9 cellular contexts compared by ENCODE assay signal in the genomic region with DNA sequence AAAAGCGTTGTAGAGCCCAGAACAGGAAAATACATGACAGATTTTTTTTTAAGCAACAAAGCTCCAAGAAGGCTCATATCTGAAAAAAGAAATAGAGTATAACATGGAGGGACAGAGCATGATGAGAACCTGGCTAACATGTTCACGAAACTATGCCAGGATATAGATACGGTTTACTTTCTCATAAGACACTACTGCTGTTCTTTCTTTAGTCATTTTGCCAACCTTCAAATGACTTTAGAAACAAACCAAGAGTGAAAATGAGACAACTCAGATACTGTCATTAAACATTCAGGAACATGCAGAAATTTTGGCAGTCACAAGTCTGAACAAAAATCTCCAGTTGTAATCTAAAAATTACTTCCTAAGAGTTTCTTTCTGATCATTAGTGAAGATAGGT. TPM values are rescaled to one million over a fixed set of nuclear protein-coding genes. Genes with fewer than 3 reads are reported as not detected.
DNase-seq lines count a peak whose midpoint lies in the region; ATAC-seq, FAIRE-seq and TF ChIP-seq lines count a peak whose summit lies in the region.
"Had no signal": no experiment of that assay in that cellular context is flagged by ENCODE, and none has a peak within 500 bp of the region (broad histone marks: within the 10 kb centered on the region; RNA-seq: fewer than 3 reads in every experiment).

No MANE protein-coding gene starts in this region.

- TF ChIP-seq POLR2A in spleen (IDR thresholded peaks at IDR 0.05), result no peak

- CTCF ChIA-PET in activated CD8-positive, alpha-beta T cell treated with anti-CD3 and anti-CD28 coated beads, Interleukin-2, amount 10 ng/mL, durations not matched to agents 7 days and 5 days (lab: Charles Lee), result interaction anchor here (0.9 to 8.1 kb wide), 12 partner anchors 10 to 247 kb away, joined by 3 to 311 read pairs (median 7); partner anchors contain the start of gene MYOM1

- H3K27me3 ChIP-seq in H9 (ENCODE audit: insufficient read depth, low read length) (no peaks in the 10 kb centered on the region), right cardiac atrium (ENCODE audit: control insufficient read depth, insufficient read depth) (no peaks in the 10 kb centered on the region), spleen (replicated peaks in 1 of 7) (no peaks in the 10 kb centered on the region), SJCRH30 (no peaks in the 10 kb centered on the region)

- H2BK12ac ChIP-seq in H9 (ENCODE audit: insufficient read length, low read depth, low read length), result no peak overlapping the region

- H3K23me2 ChIP-seq in H9 (ENCODE audit: insufficient read length, low read depth, low read length, poor library complexity, severe bottlenecking), result no peaks in the 10 kb centered on the region

- H4K20me1 ChIP-seq in H9 (ENCODE audit: control insufficient read depth, insufficient read depth, insufficient read length), result no peaks in the 10 kb centered on the region

- intact Hi-C loops in right cardiac atrium (cut with DNase I) (no loop called here), spleen (cut with DNase I; ENCODE audit: low total_unique reads) (loop anchor here (5.0 kb wide), 1 partner anchor 64 kb away; no protein-coding TSS in a partner anchor)

- no peak overlapping the region for H3K14ac ChIP-seq in H9 (ENCODE audit: insufficient read depth, low read length)

- no peak overlapping the region for H4K5ac ChIP-seq in H9 (ENCODE audit: insufficient read length, low read depth, low read length)

- peak overlapping the region in 1 of 2 experiments; percentile 1; a peak in 1 of 5 replicates for H3K4me3 Mint-ChIP-seq in H9
- H3K4me3 Mint-ChIP-seq in activated CD8-positive, alpha-beta T cell treated with anti-CD3 and anti-CD28 coated beads, Interleukin-2, amount 10 ng/mL, durations not matched to agents 7 days and 5 days, result peak overlapping the region; percentile 24

- no peak overlapping the region for H3K18ac ChIP-seq in H9 (ENCODE audit: insufficient read length, low read depth, low read length)

- peaks cover 7 to 9% of the 10 kb centered on the region in 2 experiments; a peak in 3 of 5 replicates for H3K9me3 Mint-ChIP-seq in H9
- H3K9me3 Mint-ChIP-seq in activated CD8-positive, alpha-beta T cell treated with anti-CD3 and anti-CD28 coated beads, Interleukin-2, amount 10 ng/mL, durations not matched to agents 7 days and 5 days (ENCODE audit: insufficient read depth), result no peaks in the 10 kb centered on the region

- H3K79me2 ChIP-seq in H9 (ENCODE audit: insufficient read depth, low read length), result 0 out of 2 replicates have a peak, but pooled peaks cover 7% of the 10 kb centered on the region

- no peak overlapping the region for H3K4me2 ChIP-seq in H9 (ENCODE audit: insufficient read depth, insufficient read length, low read length)

- H3K4ac ChIP-seq in H9 (ENCODE audit: low read depth, low read length), result no peak overlapping the region; the same call in 1 of the 2 replicates

- H3T11ph ChIP-seq in H9 (ENCODE audit: low read length), result no peak overlapping the region

- H3K9ac ChIP-seq in H9 (ENCODE audit: extremely low read depth, insufficient read length, low read length), result no peak overlapping the region

- H3K56ac ChIP-seq in H9 (ENCODE audit: insufficient read length, low read depth, low read length), result no peak overlapping the region

- no peak overlapping the region for H2BK20ac ChIP-seq in H9 (ENCODE audit: low read depth, low read length, poor library complexity, severe bottlenecking)

- no peak overlapping the region for H2AK5ac ChIP-seq in H9 (ENCODE audit: insufficient read length, low read length)

- POLR2A ChIA-PET in activated CD8-positive, alpha-beta T cell treated with anti-CD3 and anti-CD28 coated beads, Interleukin-2, amount 10 ng/mL, durations not matched to agents 7 days and 5 days (lab: Charles Lee), result interaction anchor here (0.9 to 2.8 kb wide), 2 partner anchors 57 to 64 kb away, joined by 3 to 16 read pairs; no protein-coding TSS in a partner anchor

- H3K36me3 Mint-ChIP-seq in H9 (ENCODE audit: insufficient read depth in 1 of 3, low read depth in 3 of 3), result peaks cover 26 to 34% (median 26%) of the 10 kb centered on the region in 3 experiments
- peaks cover 40% of the 10 kb centered on the region for H3K36me3 Mint-ChIP-seq in activated CD8-positive, alpha-beta T cell treated with anti-CD3 and anti-CD28 coated beads, Interleukin-2, amount 10 ng/mL, durations not matched to agents 7 days and 5 days (ENCODE audit: low read depth)

- no peak overlapping the region for H4K91ac ChIP-seq in H9 (ENCODE audit: insufficient read length, low read depth, low read length)

- H3K4me1 ChIP-seq in H9 (ENCODE audit: insufficient read depth, low read length), result peaks cover 6% of the 10 kb centered on the region; the same call in 1 of the 2 replicates
- H3K4me1 ChIP-seq in right cardiac atrium (ENCODE audit: control insufficient read depth, insufficient read depth, low read length), result peaks cover 9% of the 10 kb centered on the region
- H3K4me1 ChIP-seq in spleen, result peaks cover 19 to 80% (median 49%) of the 10 kb centered on the region in 6 donors
- H3K4me1 ChIP-seq in SJCRH30, result no peaks in the 10 kb centered on the region

- H4K8ac ChIP-seq in H9 (replicated peaks; ENCODE audit: insufficient read length, low read depth, low read length), result no peak overlapping the region

- H3K4me1 Mint-ChIP-seq in H9, result peaks cover 23 to 36% of the 10 kb centered on the region in 2 experiments
- peaks cover 58% of the 10 kb centered on the region for H3K4me1 Mint-ChIP-seq in activated CD8-positive, alpha-beta T cell treated with anti-CD3 and anti-CD28 coated beads, Interleukin-2, amount 10 ng/mL, durations not matched to agents 7 days and 5 days (ENCODE audit: low read depth)

- no peak overlapping the region for H3K23ac ChIP-seq in H9 (ENCODE audit: insufficient read length, low read depth, low read length)

- H3K4me3 ChIP-seq in right cardiac atrium (ENCODE audit: low read length) (no peak overlapping the region), spleen (no peak overlapping the region), SJCRH30 (no peak overlapping the region)

- H3K79me1 ChIP-seq in H9 (ENCODE audit: insufficient read depth, low read depth, low read length, poor library complexity, severe bottlenecking), result no peaks in the 10 kb centered on the region

- TF ChIP-seq CTCF in H9 (conservative IDR thresholded peaks at IDR 0.05), result no peak
- TF ChIP-seq CTCF in spleen (IDR thresholded peaks at IDR 0.05 in 8 of 11, conservative IDR thresholded peaks at IDR 0.05 in 3 of 11), result no peak

- peak overlapping the region; percentile 49 to 95 (median 68); a peak in 5 of 7 replicates for H3K27ac Mint-ChIP-seq in H9
- H3K27ac Mint-ChIP-seq in activated CD8-positive, alpha-beta T cell treated with anti-CD3 and anti-CD28 coated beads, Interleukin-2, amount 10 ng/mL, durations not matched to agents 7 days and 5 days, result peak overlapping the region; percentile 62

- H2BK120ac ChIP-seq in H9 (ENCODE audit: low read depth, low read length, poor library complexity, severe bottlenecking), result no peak overlapping the region

- no peak for FAIRE-seq in HTR-8/SVneo (lab: Jason Lieb, UNC)

- peaks cover 0 to 16% (median 0%) of the 10 kb centered on the region in 6 donors for H3K36me3 ChIP-seq in spleen
- peaks cover 5% of the 10 kb centered on the region for H3K36me3 ChIP-seq in SJCRH30

- ATAC-seq in activated CD8-positive, alpha-beta T cell treated with anti-CD3 and anti-CD28 coated beads, Interleukin-2, amount 10 ng/mL, durations not matched to agents 7 days and 5 days, result peak; percentile 2
- no peak for ATAC-seq in right cardiac atrium
- ATAC-seq in HG02981 (IDR thresholded peaks at IDR 0.05; ENCODE audit: unreplicated experiment), result no peak
- ATAC-seq in GM21723 (IDR thresholded peaks at IDR 0.05; ENCODE audit: unreplicated experiment), result no peak

- no CpG with 5 or more reads among the region's 3 CpGs for WGBS in H9 (ENCODE audit: extremely low coverage, insufficient read length, low lambda C conversion rate)
- 37% methylated on average over 3 of the region's 3 CpGs for WGBS in right cardiac atrium
- 49 to 67% (median 59%) methylated on average over 3 of the region's 3 CpGs for WGBS in spleen, 5 donors

- H2BK15ac ChIP-seq in H9 (ENCODE audit: low read depth, low read length), result no peak overlapping the region

- H3K27ac ChIP-seq in H9 (ENCODE audit: insufficient read length, low read depth, low read length), result no peak overlapping the region
- H3K27ac ChIP-seq in right cardiac atrium (ENCODE audit: low read length), result peak overlapping the region; percentile 91
- peak overlapping the region; percentile 31 to 68 (median 58) for H3K27ac ChIP-seq in spleen
- H3K27ac ChIP-seq in SJCRH30, result no peak overlapping the region

- H3K9me3 ChIP-seq in H9 (ENCODE audit: control insufficient read depth, low read depth, low read length) (no peaks in the 10 kb centered on the region), right cardiac atrium (ENCODE audit: control insufficient read depth, low read length) (no peaks in the 10 kb centered on the region), spleen (no peaks in the 10 kb centered on the region), SJCRH30 (replicated peaks) (peaks cover 2% of the 10 kb centered on the region)

- DNase-seq in H9, result no peak
- no peak for DNase-seq in activated CD8-positive, alpha-beta T cell treated with anti-CD3 and anti-CD28 coated beads, Interleukin-2, amount 10 ng/mL, durations not matched to agents 7 days and 5 days
- no peak for DNase-seq in right cardiac atrium
- no peak for DNase-seq in spleen
- DNase-seq in SJCRH30, result no peak
- no peak for DNase-seq in HTR-8/SVneo (ENCODE audit: insufficient read length, low spot score)
- DNase-seq: NCI-H524 treated with DMSO at 0.1 percent for 48 hours had no signal

- H3K27me3 Mint-ChIP-seq in H9 (ENCODE audit: low read depth), result no peaks in the 10 kb centered on the region
- no peaks in the 10 kb centered on the region for H3K27me3 Mint-ChIP-seq in activated CD8-positive, alpha-beta T cell treated with anti-CD3 and anti-CD28 coated beads, Interleukin-2, amount 10 ng/mL, durations not matched to agents 7 days and 5 days (ENCODE audit: low read depth)

- H2BK5ac ChIP-seq in H9 (ENCODE audit: insufficient read length, low read length), result no peak overlapping the region

- H2AFZ ChIP-seq in H9 (ENCODE audit: low read length), result no peak overlapping the region

RNA-seq across cellular contexts. Expression of gene LPIN2, which starts 14.3 kb away (rescaled TPM):
- total RNA-seq in H9 (2021) (9.2 and 9.9 TPM in 2 replicates), right cardiac atrium (10 to 100 TPM; 12.6 to 18.1 (median 14.2) TPM), spleen (10 to 100 TPM; 44.8 to 79.7 (median 61.5) TPM)
- total RNA-seq in activated CD8-positive, alpha-beta T cell treated with anti-CD3 and anti-CD28 coated beads, Interleukin-2, amount 10 ng/mL, durations not matched to agents 7 days and 5 days, result 10 to 100 TPM; 77.5 TPM
- polyA plus RNA-seq in right cardiac atrium (5.0 TPM), spleen (1 to 10 TPM; 4.0 to 9.6 (median 5.8) TPM)
- 15.3 and 16.7 TPM in 2 replicates for total RNA-seq in SJCRH30 (2014; rRNA removed; shearing (Covaris generic))

Comparison
In these comparisons a context has a peak if more than half of its experiments do, and no peak if none do; other contexts are left out.
1. H3K27ac ChIP-seq: peak in right cardiac atrium (single experiment) and spleen (8 of 8); none in H9 (single experiment) and SJCRH30 (single experiment).